ENCODE assay signal across 1 cellular context in the genomic region with DNA sequence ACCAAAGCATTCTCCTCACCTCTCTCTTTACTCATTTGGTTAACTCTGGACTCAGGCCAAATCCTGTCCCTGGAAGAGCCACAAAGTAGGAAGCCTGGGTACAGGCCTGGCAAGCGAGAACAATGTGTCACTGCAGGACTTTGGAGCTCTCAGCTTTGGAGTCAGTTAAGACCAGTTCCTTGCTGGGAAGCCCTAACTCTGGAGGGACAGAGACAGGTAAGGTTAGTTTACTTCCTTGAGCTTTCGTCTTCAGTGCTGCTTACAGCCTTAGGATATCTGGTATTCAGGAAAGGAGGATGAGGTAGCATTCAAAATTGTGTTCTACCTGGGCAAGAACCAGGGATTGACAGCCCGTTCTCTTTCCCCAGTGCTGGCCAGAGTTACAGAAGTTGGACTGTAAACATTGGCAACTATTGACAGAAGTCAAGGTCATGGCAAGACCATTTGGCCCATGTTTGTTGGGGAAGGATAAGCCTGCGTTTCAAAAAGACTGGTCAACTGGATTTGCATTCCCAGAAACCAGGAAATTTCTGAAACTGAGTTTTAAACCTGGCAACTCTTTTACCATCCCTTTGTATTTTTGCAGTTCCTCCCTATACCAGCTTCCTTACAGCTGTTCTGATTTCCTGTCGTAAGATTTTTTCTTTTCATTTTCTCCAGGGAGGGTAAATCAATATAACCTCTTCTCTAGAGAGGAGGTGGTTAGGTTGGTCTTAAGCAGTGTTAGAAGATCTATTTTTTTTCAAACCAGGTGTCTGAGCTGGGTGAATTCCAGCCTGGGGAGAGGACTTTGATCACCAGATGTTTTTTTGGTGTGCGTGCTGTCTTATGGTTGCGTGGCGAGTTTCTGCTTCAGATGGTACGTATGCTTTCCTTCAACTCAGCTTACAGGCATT.
TF ChIP-seq lines count a peak whose summit lies in the region.

A gene with protein sequence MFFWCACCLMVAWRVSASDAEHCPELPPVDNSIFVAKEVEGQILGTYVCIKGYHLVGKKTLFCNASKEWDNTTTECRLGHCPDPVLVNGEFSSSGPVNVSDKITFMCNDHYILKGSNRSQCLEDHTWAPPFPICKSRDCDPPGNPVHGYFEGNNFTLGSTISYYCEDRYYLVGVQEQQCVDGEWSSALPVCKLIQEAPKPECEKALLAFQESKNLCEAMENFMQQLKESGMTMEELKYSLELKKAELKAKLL (plus strand): TSS at position 130 of the 896 bp plus-strand sequence. CDS start 672 bp downstream, at position 802.

TF ChIP-seq in HepG2, 621 proteins besides CTCF, POLR2A, EP300 and RAD21 (continued from another document and continues in another):
- TF ChIP-seq, protein P1, sequence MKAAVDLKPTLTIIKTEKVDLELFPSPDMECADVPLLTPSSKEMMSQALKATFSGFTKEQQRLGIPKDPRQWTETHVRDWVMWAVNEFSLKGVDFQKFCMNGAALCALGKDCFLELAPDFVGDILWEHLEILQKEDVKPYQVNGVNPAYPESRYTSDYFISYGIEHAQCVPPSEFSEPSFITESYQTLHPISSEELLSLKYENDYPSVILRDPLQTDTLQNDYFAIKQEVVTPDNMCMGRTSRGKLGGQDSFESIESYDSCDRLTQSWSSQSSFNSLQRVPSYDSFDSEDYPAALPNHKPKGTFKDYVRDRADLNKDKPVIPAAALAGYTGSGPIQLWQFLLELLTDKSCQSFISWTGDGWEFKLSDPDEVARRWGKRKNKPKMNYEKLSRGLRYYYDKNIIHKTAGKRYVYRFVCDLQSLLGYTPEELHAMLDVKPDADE (CRISPR knock-in tag; IDR thresholded peaks at IDR 0.05), result no peak
- peak; percentile 81 for TF ChIP-seq ELF3 (CRISPR knock-in tag; IDR thresholded peaks at IDR 0.05)
- TF ChIP-seq, protein P2, sequence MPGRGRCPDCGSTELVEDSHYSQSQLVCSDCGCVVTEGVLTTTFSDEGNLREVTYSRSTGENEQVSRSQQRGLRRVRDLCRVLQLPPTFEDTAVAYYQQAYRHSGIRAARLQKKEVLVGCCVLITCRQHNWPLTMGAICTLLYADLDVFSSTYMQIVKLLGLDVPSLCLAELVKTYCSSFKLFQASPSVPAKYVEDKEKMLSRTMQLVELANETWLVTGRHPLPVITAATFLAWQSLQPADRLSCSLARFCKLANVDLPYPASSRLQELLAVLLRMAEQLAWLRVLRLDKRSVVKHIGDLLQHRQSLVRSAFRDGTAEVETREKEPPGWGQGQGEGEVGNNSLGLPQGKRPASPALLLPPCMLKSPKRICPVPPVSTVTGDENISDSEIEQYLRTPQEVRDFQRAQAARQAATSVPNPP (CRISPR knock-in tag; IDR thresholded peaks at IDR 0.05), result no peak
- TF ChIP-seq, protein P3, sequence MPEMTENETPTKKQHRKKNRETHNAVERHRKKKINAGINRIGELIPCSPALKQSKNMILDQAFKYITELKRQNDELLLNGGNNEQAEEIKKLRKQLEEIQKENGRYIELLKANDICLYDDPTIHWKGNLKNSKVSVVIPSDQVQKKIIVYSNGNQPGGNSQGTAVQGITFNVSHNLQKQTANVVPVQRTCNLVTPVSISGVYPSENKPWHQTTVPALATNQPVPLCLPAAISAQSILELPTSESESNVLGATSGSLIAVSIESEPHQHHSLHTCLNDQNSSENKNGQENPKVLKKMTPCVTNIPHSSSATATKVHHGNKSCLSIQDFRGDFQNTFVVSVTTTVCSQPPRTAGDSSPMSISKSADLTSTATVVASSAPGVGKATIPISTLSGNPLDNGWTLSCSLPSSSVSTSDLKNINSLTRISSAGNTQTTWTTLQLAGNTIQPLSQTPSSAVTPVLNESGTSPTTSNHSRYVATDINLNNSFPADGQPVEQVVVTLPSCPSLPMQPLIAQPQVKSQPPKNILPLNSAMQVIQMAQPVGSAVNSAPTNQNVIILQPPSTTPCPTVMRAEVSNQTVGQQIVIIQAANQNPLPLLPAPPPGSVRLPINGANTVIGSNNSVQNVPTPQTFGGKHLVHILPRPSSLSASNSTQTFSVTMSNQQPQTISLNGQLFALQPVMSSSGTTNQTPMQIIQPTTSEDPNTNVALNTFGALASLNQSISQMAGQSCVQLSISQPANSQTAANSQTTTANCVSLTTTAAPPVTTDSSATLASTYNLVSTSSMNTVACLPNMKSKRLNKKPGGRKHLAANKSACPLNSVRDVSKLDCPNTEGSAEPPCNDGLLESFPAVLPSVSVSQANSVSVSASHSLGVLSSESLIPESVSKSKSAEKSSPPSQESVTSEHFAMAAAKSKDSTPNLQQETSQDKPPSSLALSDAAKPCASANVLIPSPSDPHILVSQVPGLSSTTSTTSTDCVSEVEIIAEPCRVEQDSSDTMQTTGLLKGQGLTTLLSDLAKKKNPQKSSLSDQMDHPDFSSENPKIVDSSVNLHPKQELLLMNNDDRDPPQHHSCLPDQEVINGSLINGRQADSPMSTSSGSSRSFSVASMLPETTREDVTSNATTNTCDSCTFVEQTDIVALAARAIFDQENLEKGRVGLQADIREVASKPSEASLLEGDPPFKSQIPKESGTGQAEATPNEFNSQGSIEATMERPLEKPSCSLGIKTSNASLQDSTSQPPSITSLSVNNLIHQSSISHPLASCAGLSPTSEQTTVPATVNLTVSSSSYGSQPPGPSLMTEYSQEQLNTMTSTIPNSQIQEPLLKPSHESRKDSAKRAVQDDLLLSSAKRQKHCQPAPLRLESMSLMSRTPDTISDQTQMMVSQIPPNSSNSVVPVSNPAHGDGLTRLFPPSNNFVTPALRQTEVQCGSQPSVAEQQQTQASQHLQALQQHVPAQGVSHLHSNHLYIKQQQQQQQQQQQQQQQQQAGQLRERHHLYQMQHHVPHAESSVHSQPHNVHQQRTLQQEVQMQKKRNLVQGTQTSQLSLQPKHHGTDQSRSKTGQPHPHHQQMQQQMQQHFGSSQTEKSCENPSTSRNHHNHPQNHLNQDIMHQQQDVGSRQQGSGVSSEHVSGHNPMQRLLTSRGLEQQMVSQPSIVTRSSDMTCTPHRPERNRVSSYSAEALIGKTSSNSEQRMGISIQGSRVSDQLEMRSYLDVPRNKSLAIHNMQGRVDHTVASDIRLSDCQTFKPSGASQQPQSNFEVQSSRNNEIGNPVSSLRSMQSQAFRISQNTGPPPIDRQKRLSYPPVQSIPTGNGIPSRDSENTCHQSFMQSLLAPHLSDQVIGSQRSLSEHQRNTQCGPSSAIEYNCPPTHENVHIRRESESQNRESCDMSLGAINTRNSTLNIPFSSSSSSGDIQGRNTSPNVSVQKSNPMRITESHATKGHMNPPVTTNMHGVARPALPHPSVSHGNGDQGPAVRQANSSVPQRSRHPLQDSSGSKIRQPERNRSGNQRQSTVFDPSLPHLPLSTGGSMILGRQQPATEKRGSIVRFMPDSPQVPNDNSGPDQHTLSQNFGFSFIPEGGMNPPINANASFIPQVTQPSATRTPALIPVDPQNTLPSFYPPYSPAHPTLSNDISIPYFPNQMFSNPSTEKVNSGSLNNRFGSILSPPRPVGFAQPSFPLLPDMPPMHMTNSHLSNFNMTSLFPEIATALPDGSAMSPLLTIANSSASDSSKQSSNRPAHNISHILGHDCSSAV (CRISPR knock-in tag; IDR thresholded peaks at IDR 0.05; ENCODE audit: borderline replicate concordance), result no peak
- no peak for TF ChIP-seq ZNF841 (CRISPR knock-in tag; IDR thresholded peaks at IDR 0.05; ENCODE audit: borderline replicate concordance)
- TF ChIP-seq, protein P4, sequence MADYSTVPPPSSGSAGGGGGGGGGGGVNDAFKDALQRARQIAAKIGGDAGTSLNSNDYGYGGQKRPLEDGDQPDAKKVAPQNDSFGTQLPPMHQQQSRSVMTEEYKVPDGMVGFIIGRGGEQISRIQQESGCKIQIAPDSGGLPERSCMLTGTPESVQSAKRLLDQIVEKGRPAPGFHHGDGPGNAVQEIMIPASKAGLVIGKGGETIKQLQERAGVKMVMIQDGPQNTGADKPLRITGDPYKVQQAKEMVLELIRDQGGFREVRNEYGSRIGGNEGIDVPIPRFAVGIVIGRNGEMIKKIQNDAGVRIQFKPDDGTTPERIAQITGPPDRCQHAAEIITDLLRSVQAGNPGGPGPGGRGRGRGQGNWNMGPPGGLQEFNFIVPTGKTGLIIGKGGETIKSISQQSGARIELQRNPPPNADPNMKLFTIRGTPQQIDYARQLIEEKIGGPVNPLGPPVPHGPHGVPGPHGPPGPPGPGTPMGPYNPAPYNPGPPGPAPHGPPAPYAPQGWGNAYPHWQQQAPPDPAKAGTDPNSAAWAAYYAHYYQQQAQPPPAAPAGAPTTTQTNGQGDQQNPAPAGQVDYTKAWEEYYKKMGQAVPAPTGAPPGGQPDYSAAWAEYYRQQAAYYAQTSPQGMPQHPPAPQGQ (CRISPR knock-in tag; IDR thresholded peaks at IDR 0.05; ENCODE audit: borderline replicate concordance), result no peak
- TF ChIP-seq ATF7 (IDR thresholded peaks at IDR 0.05), result no peak
- TF ChIP-seq ATF7 (CRISPR knock-in tag; IDR thresholded peaks at IDR 0.05), result no peak
- TF ChIP-seq FOXA3 (CRISPR knock-in tag; IDR thresholded peaks at IDR 0.05), result peak; percentile 98
- peak; percentile 73 for TF ChIP-seq CEBPG (CRISPR knock-in tag; IDR thresholded peaks at IDR 0.05)
- TF ChIP-seq ZNF768 (CRISPR knock-in tag; IDR thresholded peaks at IDR 0.05), result no peak
- 0 out of 2 replicates have a peak, but pooled peaks have one; percentile 33 for TF ChIP-seq SIX4 (CRISPR knock-in tag; IDR thresholded peaks at IDR 0.05)
- TF ChIP-seq, protein P5, sequence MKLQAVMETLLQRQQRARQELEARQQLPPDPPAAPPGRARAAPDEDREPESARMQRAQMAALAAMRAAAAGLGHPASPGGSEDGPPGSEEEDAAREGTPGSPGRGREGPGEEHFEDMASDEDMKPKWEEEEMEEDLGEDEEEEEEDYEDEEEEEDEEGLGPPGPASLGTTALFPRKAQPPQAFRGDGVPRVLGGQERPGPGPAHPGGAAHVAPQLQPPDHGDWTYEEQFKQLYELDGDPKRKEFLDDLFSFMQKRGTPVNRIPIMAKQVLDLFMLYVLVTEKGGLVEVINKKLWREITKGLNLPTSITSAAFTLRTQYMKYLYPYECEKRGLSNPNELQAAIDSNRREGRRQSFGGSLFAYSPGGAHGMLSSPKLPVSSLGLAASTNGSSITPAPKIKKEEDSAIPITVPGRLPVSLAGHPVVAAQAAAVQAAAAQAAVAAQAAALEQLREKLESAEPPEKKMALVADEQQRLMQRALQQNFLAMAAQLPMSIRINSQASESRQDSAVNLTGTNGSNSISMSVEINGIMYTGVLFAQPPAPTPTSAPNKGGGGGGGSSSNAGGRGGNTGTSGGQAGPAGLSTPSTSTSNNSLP (IDR thresholded peaks at IDR 0.05; ENCODE audit: low read depth, low read length), result no peak
- no peak for TF ChIP-seq ZNF891 (CRISPR knock-in tag; IDR thresholded peaks at IDR 0.05)
- TF ChIP-seq, protein P6, sequence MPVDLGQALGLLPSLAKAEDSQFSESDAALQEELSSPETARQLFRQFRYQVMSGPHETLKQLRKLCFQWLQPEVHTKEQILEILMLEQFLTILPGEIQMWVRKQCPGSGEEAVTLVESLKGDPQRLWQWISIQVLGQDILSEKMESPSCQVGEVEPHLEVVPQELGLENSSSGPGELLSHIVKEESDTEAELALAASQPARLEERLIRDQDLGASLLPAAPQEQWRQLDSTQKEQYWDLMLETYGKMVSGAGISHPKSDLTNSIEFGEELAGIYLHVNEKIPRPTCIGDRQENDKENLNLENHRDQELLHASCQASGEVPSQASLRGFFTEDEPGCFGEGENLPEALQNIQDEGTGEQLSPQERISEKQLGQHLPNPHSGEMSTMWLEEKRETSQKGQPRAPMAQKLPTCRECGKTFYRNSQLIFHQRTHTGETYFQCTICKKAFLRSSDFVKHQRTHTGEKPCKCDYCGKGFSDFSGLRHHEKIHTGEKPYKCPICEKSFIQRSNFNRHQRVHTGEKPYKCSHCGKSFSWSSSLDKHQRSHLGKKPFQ (CRISPR knock-in tag; IDR thresholded peaks at IDR 0.05; ENCODE audit: insufficient replicate concordance), result no peak
- no peak for TF ChIP-seq TRIM24 (CRISPR knock-in tag; IDR thresholded peaks at IDR 0.05)
- TF ChIP-seq, protein P7, sequence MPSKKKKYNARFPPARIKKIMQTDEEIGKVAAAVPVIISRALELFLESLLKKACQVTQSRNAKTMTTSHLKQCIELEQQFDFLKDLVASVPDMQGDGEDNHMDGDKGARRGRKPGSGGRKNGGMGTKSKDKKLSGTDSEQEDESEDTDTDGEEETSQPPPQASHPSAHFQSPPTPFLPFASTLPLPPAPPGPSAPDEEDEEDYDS (CRISPR knock-in tag; IDR thresholded peaks at IDR 0.05), result peak; percentile 49; the same call in 1 of the 2 replicates
- TF ChIP-seq ISX (CRISPR knock-in tag; conservative IDR thresholded peaks at IDR 0.05), result no peak
- TF ChIP-seq NRL (CRISPR knock-in tag; IDR thresholded peaks at IDR 0.05; ENCODE audit: borderline replicate concordance), result no peak
- TF ChIP-seq, protein P8, sequence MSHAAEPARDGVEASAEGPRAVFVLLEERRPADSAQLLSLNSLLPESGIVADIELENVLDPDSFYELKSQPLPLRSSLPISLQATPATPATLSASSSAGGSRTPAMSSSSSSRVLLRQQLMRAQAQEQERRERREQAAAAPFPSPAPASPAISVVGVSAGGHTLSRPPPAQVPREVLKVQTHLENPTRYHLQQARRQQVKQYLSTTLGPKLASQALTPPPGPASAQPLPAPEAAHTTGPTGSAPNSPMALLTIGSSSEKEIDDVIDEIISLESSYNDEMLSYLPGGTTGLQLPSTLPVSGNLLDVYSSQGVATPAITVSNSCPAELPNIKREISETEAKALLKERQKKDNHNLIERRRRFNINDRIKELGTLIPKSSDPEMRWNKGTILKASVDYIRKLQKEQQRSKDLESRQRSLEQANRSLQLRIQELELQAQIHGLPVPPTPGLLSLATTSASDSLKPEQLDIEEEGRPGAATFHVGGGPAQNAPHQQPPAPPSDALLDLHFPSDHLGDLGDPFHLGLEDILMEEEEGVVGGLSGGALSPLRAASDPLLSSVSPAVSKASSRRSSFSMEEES (CRISPR knock-in tag; IDR thresholded peaks at IDR 0.05), result peak; percentile 73
- no peak for TF ChIP-seq NFE2L1 (CRISPR knock-in tag; IDR thresholded peaks at IDR 0.05; ENCODE audit: borderline replicate concordance)
- TF ChIP-seq FOXC1 (CRISPR knock-in tag; IDR thresholded peaks at IDR 0.05; ENCODE audit: borderline replicate concordance), result no peak; the same call in 1 of the 2 replicates
- TF ChIP-seq, protein P9, sequence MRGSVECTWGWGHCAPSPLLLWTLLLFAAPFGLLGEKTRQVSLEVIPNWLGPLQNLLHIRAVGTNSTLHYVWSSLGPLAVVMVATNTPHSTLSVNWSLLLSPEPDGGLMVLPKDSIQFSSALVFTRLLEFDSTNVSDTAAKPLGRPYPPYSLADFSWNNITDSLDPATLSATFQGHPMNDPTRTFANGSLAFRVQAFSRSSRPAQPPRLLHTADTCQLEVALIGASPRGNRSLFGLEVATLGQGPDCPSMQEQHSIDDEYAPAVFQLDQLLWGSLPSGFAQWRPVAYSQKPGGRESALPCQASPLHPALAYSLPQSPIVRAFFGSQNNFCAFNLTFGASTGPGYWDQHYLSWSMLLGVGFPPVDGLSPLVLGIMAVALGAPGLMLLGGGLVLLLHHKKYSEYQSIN (CRISPR knock-in tag; IDR thresholded peaks at IDR 0.05; ENCODE audit: borderline replicate concordance), result no peak
- no peak for TF ChIP-seq SNAPC2 (CRISPR knock-in tag; IDR thresholded peaks at IDR 0.05)
- no peak for TF ChIP-seq ZBTB7B (CRISPR knock-in tag; IDR thresholded peaks at IDR 0.05)
- TF ChIP-seq ZNF652 (CRISPR knock-in tag; IDR thresholded peaks at IDR 0.05; ENCODE audit: borderline replicate concordance, low read depth), result 0 out of 2 replicates have a peak, but pooled peaks have one; percentile 10
- TF ChIP-seq FOXK2 (IDR thresholded peaks at IDR 0.05), result peak; percentile 58
- TF ChIP-seq MAFG (CRISPR knock-in tag; IDR thresholded peaks at IDR 0.05), result no peak
- no peak for TF ChIP-seq ZZZ3 (CRISPR knock-in tag; IDR thresholded peaks at IDR 0.05; ENCODE audit: borderline replicate concordance)
